ENCODE assay signal across 13 cellular contexts in the genomic region with DNA sequence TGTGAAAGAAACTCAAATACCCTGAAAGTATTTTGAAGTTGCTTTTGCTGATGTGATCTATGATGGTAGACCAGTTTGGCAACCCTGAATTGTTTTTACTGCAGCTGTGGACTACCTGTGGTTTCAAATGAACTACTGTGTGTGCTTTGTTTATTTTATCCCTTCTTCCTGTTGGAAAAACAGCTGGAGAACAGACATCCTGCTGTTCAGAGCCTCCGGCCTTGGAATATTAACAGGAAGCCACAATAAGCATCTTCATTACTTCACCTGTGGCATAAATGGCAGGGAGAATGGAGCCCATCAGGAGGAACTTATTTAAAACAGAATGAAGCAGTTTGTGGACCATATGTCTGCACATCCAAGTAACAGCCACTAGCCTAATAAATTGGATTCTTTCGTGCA.
A peak's percentile ranks its signal among the peaks of the same experiment; 100 is the strongest.
DNase-seq lines count a peak whose midpoint lies in the region; ATAC-seq and TF ChIP-seq lines count a peak whose summit lies in the region.
"Had no signal": no experiment of that assay in that cellular context is flagged by ENCODE, and none has a peak within 500 bp of the region (broad histone marks: within the 10 kb centered on the region; RNA-seq: fewer than 3 reads in every experiment).

No MANE protein-coding gene starts in this region.

- H3K9me3 ChIP-seq in HEK293 (ENCODE audit: control insufficient read depth, insufficient read depth, low read depth, low read length) (no peaks in the 10 kb centered on the region), iPS DF 6.9 (ENCODE audit: control insufficient read depth, insufficient read depth, low read length) (no peaks in the 10 kb centered on the region), vagina (no peaks in the 10 kb centered on the region), uterus (no peaks in the 10 kb centered on the region)

- H3K4me3 ChIP-seq in HEK293 (ENCODE audit: low read depth, low read length) = no peak overlapping the region
- H3K4me3 ChIP-seq in iPS DF 6.9 (ENCODE audit: low read length) = no peak overlapping the region
- H3K4me3 ChIP-seq in vagina = no peak overlapping the region
- H3K4me3 ChIP-seq in uterus = no peak overlapping the region

- ATAC-seq in HG03280 (IDR thresholded peaks at IDR 0.05; ENCODE audit: unreplicated experiment) = no peak
- ATAC-seq: activated T-cell treated with anti-CD3 and anti-CD28 coated beads, Interleukin-2, amount 50 U/mL, for 4 hours had no signal

- WGBS in iPS DF 6.9 (ENCODE audit: insufficient coverage, insufficient read length) = no CpG with 5 or more reads among the region's 2 CpGs

- intact Hi-C loops in vagina (cut with DNase I) (no loop called here), uterus (cut with DNase I; ENCODE audit: low total_unique reads) (no loop called here)

- H3K27me3 ChIP-seq in iPS DF 6.9 (ENCODE audit: control insufficient read depth, insufficient read depth, low read length) (peaks cover 2% of the 10 kb centered on the region; the same call in 1 of the 2 replicates), vagina (no peaks in the 10 kb centered on the region), uterus (no peaks in the 10 kb centered on the region)

- TF ChIP-seq POLR2A in vagina (IDR thresholded peaks at IDR 0.05) (no peak), uterus (IDR thresholded peaks at IDR 0.05) (no peak)

- TF ChIP-seq CTCF in HEK293 (tag by site-specific recombination; IDR thresholded peaks at IDR 0.05) (no peak), vagina (IDR thresholded peaks at IDR 0.05) (no peak), uterus (IDR thresholded peaks at IDR 0.05) (no peak)

- 0 out of 2 replicates have a peak, but pooled peaks cover 2% of the 10 kb centered on the region for H3K4me1 ChIP-seq in HEK293 (ENCODE audit: control insufficient read depth, insufficient read depth, low read length)
- H3K4me1 ChIP-seq in iPS DF 6.9 (ENCODE audit: control insufficient read depth, insufficient read depth, low read length) = peaks cover 2% of the 10 kb centered on the region; the same call in 1 of the 2 replicates
- H3K4me1 ChIP-seq in vagina = peaks cover 36% of the 10 kb centered on the region
- H3K4me1 ChIP-seq in uterus = no peaks in the 10 kb centered on the region

- CTCF ChIA-PET in HEK293 (lab: Yijun Ruan, JAX) = interaction anchor here (1.2 to 1.7 kb wide), 2 partner anchors 9 to 16 kb away, joined by 3 read pairs; no protein-coding TSS in a partner anchor

- DNase-seq in COLO668 (lab: John Stamatoyannopoulos, UW; ENCODE audit: unreplicated experiment) (peak; percentile 46), NCI-H748 (lab: John Stamatoyannopoulos, UW; ENCODE audit: unreplicated experiment) (peak; percentile 89), iPS DF 6.9 (ENCODE audit: low read depth, low spot score) (peak; percentile 43), vagina (ENCODE audit: extremely low spot score in 2 of 2) (no peak), uterus (no peak)
- no peak for DNase-seq in stimulated activated CD4-positive, alpha-beta T cell treated with anti-CD3 and anti-CD28 coated beads, Interleukin-2, amount 100 ng/mL, for 24 hours
- DNase-seq: activated CD4-positive, alpha-beta T cell treated with anti-CD3 and anti-CD28 coated beads, Interleukin-2, amount 50 U/mL, for 1 hour; activated T-cell treated with anti-CD3 and anti-CD28 coated beads, Interleukin-2, amount 50 U/mL, for 4 hours; kidney; stimulated activated CD4-positive, alpha-beta T cell treated with anti-CD3 and anti-CD28 coated beads, Interleukin-12 subunit alpha, Interleukin-12 subunit beta, amount 100 ng/mL, for 4 hours; substantia nigra had no signal

- POLR2A ChIA-PET in HEK293 (lab: Yijun Ruan, JAX) = no interaction called here

- H3K27ac ChIP-seq in HEK293 (ENCODE audit: extremely low read depth, low read depth, low read length) = no peak overlapping the region
- no peak overlapping the region for H3K27ac ChIP-seq in iPS DF 6.9 (ENCODE audit: low read length)
- H3K27ac ChIP-seq in vagina = no peak overlapping the region
- no peak overlapping the region for H3K27ac ChIP-seq in uterus

- H3K36me3 ChIP-seq in HEK293 (ENCODE audit: control insufficient read depth in 2 of 2, insufficient read depth in 1 of 2, low read length in 2 of 2) = no peaks in the 10 kb centered on the region
- no peaks in the 10 kb centered on the region for H3K36me3 ChIP-seq in iPS DF 6.9 (ENCODE audit: control insufficient read depth, insufficient read depth, low read length)
- no peaks in the 10 kb centered on the region for H3K36me3 ChIP-seq in vagina
- no peaks in the 10 kb centered on the region for H3K36me3 ChIP-seq in uterus

TF ChIP-seq in HEK293, 187 proteins besides CTCF, POLR2A, EP300 and RAD21:
- TF ChIP-seq, protein P1, sequence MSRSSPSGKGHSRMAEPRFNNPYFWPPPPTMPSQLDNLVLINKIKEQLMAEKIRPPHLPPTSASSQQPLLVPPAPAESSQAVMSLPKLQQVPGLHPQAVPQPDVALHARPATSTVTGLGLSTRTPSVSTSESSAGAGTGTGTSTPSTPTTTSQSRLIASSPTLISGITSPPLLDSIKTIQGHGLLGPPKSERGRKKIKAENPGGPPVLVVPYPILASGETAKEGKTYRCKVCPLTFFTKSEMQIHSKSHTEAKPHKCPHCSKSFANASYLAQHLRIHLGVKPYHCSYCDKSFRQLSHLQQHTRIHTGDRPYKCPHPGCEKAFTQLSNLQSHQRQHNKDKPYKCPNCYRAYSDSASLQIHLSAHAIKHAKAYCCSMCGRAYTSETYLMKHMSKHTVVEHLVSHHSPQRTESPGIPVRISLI (tag by site-specific recombination; IDR thresholded peaks at IDR 0.05) = no peak
- TF ChIP-seq OSR2 (tag by site-specific recombination; IDR thresholded peaks at IDR 0.05) (peak; percentile 47; the same call in 1 of the 2 replicates), ZNF423 (tag by site-specific recombination; IDR thresholded peaks at IDR 0.05) (no peak), ZNF184 (tag by site-specific recombination; IDR thresholded peaks at IDR 0.05) (no peak), ZNF114 (tag by site-specific recombination; IDR thresholded peaks at IDR 0.05) (no peak), ZNF658 (tag by site-specific recombination; IDR thresholded peaks at IDR 0.05) (no peak), IKZF3 (tag by site-specific recombination; IDR thresholded peaks at IDR 0.05) (0 out of 2 replicates have a peak, but pooled peaks have one; percentile 18), ZNF571 (tag by site-specific recombination; IDR thresholded peaks at IDR 0.05) (no peak), ZIC2 (tag by site-specific recombination; IDR thresholded peaks at IDR 0.05) (peak; percentile 90), TRIM28 (IDR thresholded peaks at IDR 0.05; ENCODE audit: borderline replicate concordance, low read length) (no peak), FEZF1 (tag by site-specific recombination; IDR thresholded peaks at IDR 0.05) (0 out of 2 replicates have a peak, but pooled peaks have one; percentile 11), HOXD13 (CRISPR knock-in tag; IDR thresholded peaks at IDR 0.05; ENCODE audit: borderline replicate concordance) (no peak), SCRT2 (tag by site-specific recombination; IDR thresholded peaks at IDR 0.05) (no peak), ZNF626 (tag by site-specific recombination; IDR thresholded peaks at IDR 0.05) (no peak), ZNF174 (tag by site-specific recombination; IDR thresholded peaks at IDR 0.05) (no peak)
TF ChIP-seq in HEK293: peak in this region for 4.

Comparison
In these comparisons a context has a peak if more than half of its experiments do, and no peak if none do; other contexts are left out.
1. DNase-seq: peak in COLO668 (single experiment), NCI-H748 (single experiment) and iPS DF 6.9 (single experiment); none in vagina (0 of 2), uterus (0 of 2) and stimulated activated CD4-positive, alpha-beta T cell treated with anti-CD3 and anti-CD28 coated beads, Interleukin-2, amount 100 ng/mL, for 24 hours (0 of 2).